ENCODE assay signal across 8 cellular contexts in genomic region chrX:101206471-101206870, GRCh38. TPM values are rescaled to one million over a fixed set of nuclear protein-coding genes. Genes with fewer than 3 reads are reported as not detected.
A peak's percentile ranks its signal among the peaks of the same experiment; 100 is the strongest.
DNase-seq lines count a peak whose midpoint lies in the region; ATAC-seq, FAIRE-seq and TF ChIP-seq lines count a peak whose summit lies in the region.

No MANE protein-coding gene starts in this region.

- POLR2A ChIA-PET in HepG2 (lab: Yijun Ruan, JAX): no interaction called here

- H3K9me3 ChIP-seq in WERI-Rb-1 (ENCODE audit: severe bottlenecking): no peaks in the 10 kb centered on the region
- H3K9me3 ChIP-seq in HepG2 (ENCODE audit: low read length): no peaks in the 10 kb centered on the region

- H2AFZ ChIP-seq in HepG2 (ENCODE audit: low read length): no peak overlapping the region

- H3K4me2 ChIP-seq in HepG2 (ENCODE audit: low read depth, low read length): no peak overlapping the region

- no peak overlapping the region for H3K9ac ChIP-seq in HepG2 (ENCODE audit: insufficient read depth, low read depth, low read length)

- TF ChIP-seq POLR2A in HepG2 (IDR thresholded peaks at IDR 0.05; ENCODE audit: insufficient read depth in 1 of 2, low read depth in 2 of 2, low read length in 2 of 2): no peak

- peak; percentile 41; the same call in 1 of the 2 replicates for TF ChIP-seq CTCF in WERI-Rb-1 (IDR thresholded peaks at IDR 0.05; ENCODE audit: low read depth, low read length)
- peak; percentile 49 for TF ChIP-seq CTCF in HepG2 (CRISPR knock-in tag; IDR thresholded peaks at IDR 0.05)

- no peaks in the 10 kb centered on the region for H3K36me3 Mint-ChIP-seq in activated T-cell treated with anti-CD3 and anti-CD28 coated beads, Interleukin-2, amount 50 U/mL, for 4 hours (ENCODE audit: insufficient read depth)
- no peaks in the 10 kb centered on the region for H3K36me3 Mint-ChIP-seq in stimulated activated memory B cell treated with anti-CD40 and anti-IgM and Interleukin-4, amounts not matched to agents 10 μg/mL and 1 μg/mL and 100 μg/mL, for 72 hours

- ATAC-seq in activated T-cell treated with anti-CD3 and anti-CD28 coated beads, Interleukin-2, amount 50 U/mL, for 4 hours: peak; percentile 65 to 72
- ATAC-seq in GM21717 (IDR thresholded peaks at IDR 0.05; ENCODE audit: unreplicated experiment): peak; percentile 74
- ATAC-seq in HepG2: peak; percentile 81
- ATAC-seq in stimulated activated memory B cell treated with anti-CD40 and anti-IgM and Interleukin-4, amounts not matched to agents 10 μg/mL and 1 μg/mL and 100 μg/mL, for 72 hours: no peak

- H3K27ac ChIP-seq in WERI-Rb-1 (no peak overlapping the region), HepG2 (ENCODE audit: extremely low read length, insufficient read depth, low read length) (no peak overlapping the region)

- intact Hi-C loops in HepG2 (cut with micrococcal nuclease; ENCODE audit: unreplicated experiment): loop anchor here (1.0 kb wide), 1 partner anchor 311 kb away; no protein-coding TSS in a partner anchor

- no peak overlapping the region for H3K4me3 ChIP-seq in WERI-Rb-1 (ENCODE audit: low read depth, low read length)
- H3K4me3 ChIP-seq in HepG2 (replicated peaks in 1 of 3; ENCODE audit: insufficient read depth in 1 of 3, low read depth in 2 of 3, low read length in 3 of 3): no peak overlapping the region

- no peak for DNase-seq in activated T-cell treated with anti-CD3 and anti-CD28 coated beads, Interleukin-2, amount 50 U/mL, for 4 hours
- DNase-seq in activated T-cell treated with anti-CD3 and anti-CD28 coated beads, Interleukin-2, amount 50 U/mL, for 1 hour: no peak
- peak; percentile 61 for DNase-seq in KBM-7
- DNase-seq in WERI-Rb-1: no peak
- DNase-seq in HepG2 (ENCODE audit: low spot score): peak; percentile 16
- no peak for DNase-seq in activated CD4-positive, alpha-beta T cell treated with anti-CD3 and anti-CD28 coated beads, Interleukin-2, amount 50 U/mL, for 48 hours

- in situ Hi-C loops in KBM-7 (cut with MboI; ENCODE audit: low pct_unique_long_range_greater_than_20kb, low sequenced_read_pairs) (no loop called here), HepG2 (cut with HindIII; ENCODE audit: extremely low pct_ligation_motif_present, low pct_unique_long_range_greater_than_20kb) (no loop called here)

- BruUV-seq in HepG2 (replicated peaks; lab: Mats Ljungman, UMichigan): no TSS peak

- no peaks in the 10 kb centered on the region for H3K9me3 Mint-ChIP-seq in activated T-cell treated with anti-CD3 and anti-CD28 coated beads, Interleukin-2, amount 50 U/mL, for 4 hours
- H3K9me3 Mint-ChIP-seq in stimulated activated memory B cell treated with anti-CD40 and anti-IgM and Interleukin-4, amounts not matched to agents 10 μg/mL and 1 μg/mL and 100 μg/mL, for 72 hours: no peaks in the 10 kb centered on the region

- no peak for TF ChIP-seq EP300 in HepG2 (IDR thresholded peaks at IDR 0.05; ENCODE audit: low read depth in 2 of 2, low read length in 2 of 2)
- no peak for TF ChIP-seq EP300 in HepG2 (CRISPR knock-in tag; IDR thresholded peaks at IDR 0.05; ENCODE audit: borderline replicate concordance)

- H3K27ac Mint-ChIP-seq in stimulated activated memory B cell treated with anti-CD40 and anti-IgM and Interleukin-4, amounts not matched to agents 10 μg/mL and 1 μg/mL and 100 μg/mL, for 72 hours: no peak overlapping the region

- no peaks in the 10 kb centered on the region for H3K27me3 Mint-ChIP-seq in activated T-cell treated with anti-CD3 and anti-CD28 coated beads, Interleukin-2, amount 50 U/mL, for 4 hours (ENCODE audit: low read depth)
- no peaks in the 10 kb centered on the region for H3K27me3 Mint-ChIP-seq in stimulated activated memory B cell treated with anti-CD40 and anti-IgM and Interleukin-4, amounts not matched to agents 10 μg/mL and 1 μg/mL and 100 μg/mL, for 72 hours

- CTCF ChIA-PET in HepG2 (lab: Yijun Ruan, JAX; ENCODE audit: low intra/inter-chr PET ratio, low total read pairs): interaction anchor here (0.6 to 1.1 kb wide), 2 partner anchors 311 to 312 kb away, joined by 3 to 4 read pairs; no protein-coding TSS in a partner anchor

- H3K79me2 ChIP-seq in HepG2 (ENCODE audit: insufficient read depth, low read length): no peaks in the 10 kb centered on the region

- H3K27me3 ChIP-seq in WERI-Rb-1 (ENCODE audit: insufficient read depth, low read depth, severe bottlenecking) (peaks cover 7% of the 10 kb centered on the region), HepG2 (ENCODE audit: control insufficient read depth in 1 of 2, insufficient read depth in 2 of 2, low read length in 2 of 2) (no peaks in the 10 kb centered on the region)

- no peaks in the 10 kb centered on the region for H4K20me1 ChIP-seq in HepG2 (ENCODE audit: insufficient read depth, low read length)

- peak; percentile 74 for FAIRE-seq in HepG2 (lab: Jason Lieb, UNC)

- no peaks in the 10 kb centered on the region for H3K36me3 ChIP-seq in WERI-Rb-1
- no peaks in the 10 kb centered on the region for H3K36me3 ChIP-seq in HepG2 (replicated peaks in 1 of 2; ENCODE audit: control insufficient read depth in 1 of 2, insufficient read depth in 2 of 2, low read length in 2 of 2)

- 0% methylated on average over 3 of the region's 3 CpGs for WGBS in HepG2 (ENCODE audit: low lambda C conversion rate)

- no peak overlapping the region for H3K4me3 Mint-ChIP-seq in activated T-cell treated with anti-CD3 and anti-CD28 coated beads, Interleukin-2, amount 50 U/mL, for 4 hours
- no peak overlapping the region for H3K4me3 Mint-ChIP-seq in stimulated activated memory B cell treated with anti-CD40 and anti-IgM and Interleukin-4, amounts not matched to agents 10 μg/mL and 1 μg/mL and 100 μg/mL, for 72 hours

- no peaks in the 10 kb centered on the region for H3K4me1 ChIP-seq in HepG2 (ENCODE audit: insufficient read depth, low read length)

- peaks cover 14% of the 10 kb centered on the region for H3K4me1 Mint-ChIP-seq in activated T-cell treated with anti-CD3 and anti-CD28 coated beads, Interleukin-2, amount 50 U/mL, for 4 hours (ENCODE audit: low read depth)
- peaks cover 8% of the 10 kb centered on the region for H3K4me1 Mint-ChIP-seq in stimulated activated memory B cell treated with anti-CD40 and anti-IgM and Interleukin-4, amounts not matched to agents 10 μg/mL and 1 μg/mL and 100 μg/mL, for 72 hours

- TF ChIP-seq RAD21 in HepG2 (CRISPR knock-in tag; IDR thresholded peaks at IDR 0.05): 0 out of 2 replicates have a peak, but pooled peaks have one; percentile 25

TF ChIP-seq in HepG2, 621 proteins besides CTCF, POLR2A, EP300 and RAD21 (continues in another document):
- TF ChIP-seq STAG1 (CRISPR knock-in tag; IDR thresholded peaks at IDR 0.05) (peak; percentile 67), GMEB1 (CRISPR knock-in tag; IDR thresholded peaks at IDR 0.05; ENCODE audit: borderline replicate concordance) (no peak), RXRA (CRISPR knock-in tag; IDR thresholded peaks at IDR 0.05) (no peak), ZNF12 (CRISPR knock-in tag; IDR thresholded peaks at IDR 0.05) (no peak)

RNA-seq across cellular contexts. Expression of gene DRP2, which starts 13.1 kb away (rescaled TPM):
- total RNA-seq in activated T-cell treated with anti-CD3 and anti-CD28 coated beads, Interleukin-2, amount 50 U/mL, for 4 hours: under 1 TPM; 0.30 to 0.66 (median 0.42) TPM
- total RNA-seq in HepG2 (2016; rRNA removed; fragmentation: Illumina TruSeq; extraction: Trizol): 0.03 and 0.04 TPM in 2 replicates
- under 0.01 TPM in 1 of 2 replicates, not detected in the other for total RNA-seq in HepG2 (2016; cell fraction: cytosol; rRNA removed; fragmentation: Illumina TruSeq; extraction: Trizol; ENCODE audit: low read depth)
- 0.02 and 0.04 TPM in 2 replicates for total RNA-seq in HepG2 (2016; cell fraction: insoluble cytoplasmic fraction; rRNA removed; fragmentation: Illumina TruSeq; extraction: Trizol)
- total RNA-seq in HepG2 (2016; cell fraction: membrane; rRNA removed; fragmentation: Illumina TruSeq; extraction: Trizol): 0.03 and 0.06 TPM in 2 replicates
- 0.09 and 0.16 TPM in 2 replicates for total RNA-seq in HepG2 (2016; cell fraction: nucleus; rRNA removed; fragmentation: Illumina TruSeq; extraction: Trizol)
- 0.07 and 0.09 TPM in 2 replicates for polyA plus RNA-seq in HepG2 (2011; rRNA removed)
- polyA plus RNA-seq in HepG2 (2011; cell fraction: cytosol; rRNA removed): 0.04 and 0.06 TPM in 2 replicates
- 0.13 and 0.23 TPM in 2 replicates for polyA plus RNA-seq in HepG2 (2011; cell fraction: nucleus; rRNA removed)
- polyA plus RNA-seq in HepG2 (2012): 0.03 and 0.07 TPM in 2 replicates
- polyA plus RNA-seq in HepG2 (2016; cell fraction: cytosol; fragmentation: Illumina TruSeq; extraction: Trizol; ENCODE audit: low read depth): not detected in 2 replicates
- polyA plus RNA-seq in HepG2 (2016; cell fraction: insoluble cytoplasmic fraction; fragmentation: Illumina TruSeq; extraction: Trizol; ENCODE audit: low read depth): not detected in 2 replicates
- 0.03 TPM in 1 of 2 replicates, not detected in the other for polyA plus RNA-seq in HepG2 (2016; cell fraction: membrane; fragmentation: Illumina TruSeq; extraction: Trizol; ENCODE audit: low read depth)
- polyA plus RNA-seq in HepG2 (2016; cell fraction: nucleus; fragmentation: Illumina TruSeq; extraction: Trizol; ENCODE audit: insufficient read depth, low read depth): 0.21 and 0.27 TPM in 2 replicates
- polyA minus RNA-seq in HepG2 (2011; rRNA and poly(A)+ RNA removed; ENCODE audit: low replicate concordance): 0.10 and 1.2 TPM in 2 replicates
- not detected in 2 replicates for polyA minus RNA-seq in HepG2 (2011; cell fraction: cytosol; rRNA and poly(A)+ RNA removed)
- 0.13 and 0.25 TPM in 2 replicates for polyA minus RNA-seq in HepG2 (2011; cell fraction: nucleus; rRNA and poly(A)+ RNA removed)

Comparison
In these comparisons a context has a peak if more than half of its experiments do, and no peak if none do; other contexts are left out.
1. DNase-seq: peak in KBM-7 (single experiment) and HepG2 (single experiment); none in activated T-cell treated with anti-CD3 and anti-CD28 coated beads, Interleukin-2, amount 50 U/mL, for 4 hours (single experiment), activated T-cell treated with anti-CD3 and anti-CD28 coated beads, Interleukin-2, amount 50 U/mL, for 1 hour (single experiment), WERI-Rb-1 (single experiment) and activated CD4-positive, alpha-beta T cell treated with anti-CD3 and anti-CD28 coated beads, Interleukin-2, amount 50 U/mL, for 48 hours (0 of 2).